8 cellular contexts compared by ENCODE assay signal in the genomic region with DNA sequence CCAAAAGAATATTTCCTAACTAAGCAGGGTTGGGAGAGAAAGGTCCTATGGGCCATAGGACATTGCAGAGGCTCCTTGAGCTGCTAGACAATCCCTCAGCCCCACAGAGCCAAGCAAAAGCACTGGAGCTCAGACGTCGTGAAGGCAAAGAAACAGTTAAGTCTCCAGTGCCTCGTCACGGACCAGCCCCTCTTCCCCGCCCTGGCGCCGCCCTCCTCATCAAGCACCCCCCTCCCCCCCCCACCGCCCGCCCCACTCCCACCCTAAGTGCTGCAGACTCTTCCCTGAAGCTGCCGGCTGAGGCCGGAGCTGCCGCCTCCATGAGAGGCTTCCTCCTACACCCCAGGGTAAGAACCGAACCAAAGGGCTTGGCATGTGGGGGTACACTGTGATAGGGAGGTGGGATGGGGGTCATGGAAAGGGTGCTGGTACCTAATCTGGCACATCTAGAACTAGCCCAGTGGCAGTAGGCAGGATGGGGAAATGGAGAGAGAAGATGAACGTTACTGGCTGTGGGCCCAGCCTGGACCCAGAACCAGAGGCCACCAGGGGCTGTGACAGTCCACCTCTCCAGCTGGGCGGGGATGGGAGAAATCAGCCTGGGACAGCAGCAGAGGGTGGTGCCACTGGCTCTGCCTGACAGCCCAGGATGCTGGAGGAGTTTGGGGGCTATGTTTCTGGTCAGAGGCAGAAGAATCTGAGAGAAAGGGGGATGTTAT. TPM values are rescaled to one million over a fixed set of nuclear protein-coding genes. Genes with fewer than 3 reads are reported as not detected.
DNase-seq lines count a peak whose midpoint lies in the region; ATAC-seq and TF ChIP-seq lines count a peak whose summit lies in the region.

A gene (plus strand): TSS at position 255 of the 719 bp plus-strand sequence. CDS start 3,866 bp downstream, outside the sequence.

- no peaks in the 10 kb centered on the region for H3K27me3 ChIP-seq in SU-DHL-6 (ENCODE audit: low read length)

- H3K4me3 ChIP-seq in SU-DHL-6 (ENCODE audit: insufficient read depth, low read length, poor library complexity, severe bottlenecking) (no peak within 1 kb of the TSS), fibroblast of mammary gland (ENCODE audit: control insufficient read depth, low read depth, low read length) (peak within 1 kb of the TSS; percentile 85)

- no peaks in the 10 kb centered on the region for H3K9me2 ChIP-seq in SU-DHL-6 (replicated peaks; ENCODE audit: insufficient read depth, low read length)

- peaks cover 21 to 25% (median 24%) of the 10 kb centered on the region in 3 donors for H3K4me1 Mint-ChIP-seq in naive B cell

- no peaks in the 10 kb centered on the region for H3K9me3 ChIP-seq in SU-DHL-6 (ENCODE audit: insufficient read depth, low read length)

- no peaks in the 10 kb centered on the region for H3K79me2 ChIP-seq in SU-DHL-6 (ENCODE audit: insufficient read depth, low read length)

- peaks cover 26 to 45% (median 27%) of the 10 kb centered on the region in 3 donors for H3K27me3 Mint-ChIP-seq in naive B cell

- no peak within 1 kb of the TSS for H3K27ac ChIP-seq in SU-DHL-6 (ENCODE audit: low read depth, low read length)

- H3K36me3 ChIP-seq in SU-DHL-6 (ENCODE audit: low read length) = no peaks in the 10 kb centered on the region

- no peak for TF ChIP-seq CTCF in SU-DHL-6 (IDR thresholded peaks at IDR 0.05; ENCODE audit: insufficient read depth, low read length, poor library complexity, severe bottlenecking)
- TF ChIP-seq CTCF in fibroblast of mammary gland (conservative IDR thresholded peaks at IDR 0.05; ENCODE audit: control insufficient read depth, insufficient read depth, low read depth, low read length) = no peak

- H3K36me3 Mint-ChIP-seq in naive B cell = no peaks in the 10 kb centered on the region

- intact Hi-C loops in T-helper 1 cell treated with Interleukin-12 subunit alpha and Interleukin-12 subunit beta and Interleukin-4 antibody, amounts not matched to agents 30 ng/mL and 1 ng/mL, for 36 hours (cut with micrococcal nuclease) = loop anchor here (10.0 kb wide), 2 partner anchors 307 to 1017 kb away; a partner anchor contains a TSS

- H3K4me3 Mint-ChIP-seq in naive B cell = peak within 1 kb of the TSS in 7 of 8 donors; percentile 72 to 86 (median 80)

- no peak for DNase-seq in T-helper 1 cell
- peak; percentile 54 for DNase-seq in fibroblast of mammary gland (ENCODE audit: low read depth)
- DNase-seq in naive B cell = no peak
- DNase-seq in activated gamma-delta T cell (lab: John Stamatoyannopoulos, UW) = no peak
- DNase-seq in effector CD8-positive, alpha-beta T cell (lab: John Stamatoyannopoulos, UW) = no peak

- H3K27ac Mint-ChIP-seq in naive B cell = peak within 1 kb of the TSS in 5 of 6 donors; percentile 57 to 94 (median 60)

- no peaks in the 10 kb centered on the region for H4K20me1 ChIP-seq in SU-DHL-6 (ENCODE audit: low read depth, low read length)

- no peak within 1 kb of the TSS for H3K9ac ChIP-seq in SU-DHL-6 (ENCODE audit: low read length)

- no peaks in the 10 kb centered on the region for H3K9me3 Mint-ChIP-seq in naive B cell

- no peak within 1 kb of the TSS for H3K4me2 ChIP-seq in SU-DHL-6 (ENCODE audit: low read depth, low read length, poor library complexity, severe bottlenecking)

- ATAC-seq in naive B cell (ENCODE audit: low read depth in 2 of 2) (peak; percentile 15 to 19), GM21367 (IDR thresholded peaks at IDR 0.05; ENCODE audit: unreplicated experiment) (no peak)

- peak within 1 kb of the TSS; percentile 0 for H2AFZ ChIP-seq in SU-DHL-6 (ENCODE audit: low read depth, low read length, severe bottlenecking)

- H3F3A ChIP-seq in SU-DHL-6 (ENCODE audit: insufficient read depth) = no peaks in the 10 kb centered on the region

RNA-seq across cellular contexts. Expression of the gene that starts here (rescaled TPM):
- 14.6 and 15.0 TPM in 2 replicates for total RNA-seq in T-helper 1 cell treated with Interleukin-12 subunit alpha and Interleukin-12 subunit beta and Interleukin-4 antibody, amounts not matched to agents 30 ng/mL and 1 ng/mL, for 36 hours
- under 1 TPM in 3 of 6 donors, not detected in 3; 0.03 to 0.29 (median 0.05) TPM for polyA plus RNA-seq in naive B cell (ENCODE audit: low read depth in 6 of 6)

Comparison
In these comparisons a context has a peak if more than half of its experiments do, and no peak if none do; other contexts are left out.
1. Peak in ATAC-seq in naive B cell; RNA of the gene not detected or under 1 TPM.